1 cellular context compared by ENCODE assay signal in the genomic region with DNA sequence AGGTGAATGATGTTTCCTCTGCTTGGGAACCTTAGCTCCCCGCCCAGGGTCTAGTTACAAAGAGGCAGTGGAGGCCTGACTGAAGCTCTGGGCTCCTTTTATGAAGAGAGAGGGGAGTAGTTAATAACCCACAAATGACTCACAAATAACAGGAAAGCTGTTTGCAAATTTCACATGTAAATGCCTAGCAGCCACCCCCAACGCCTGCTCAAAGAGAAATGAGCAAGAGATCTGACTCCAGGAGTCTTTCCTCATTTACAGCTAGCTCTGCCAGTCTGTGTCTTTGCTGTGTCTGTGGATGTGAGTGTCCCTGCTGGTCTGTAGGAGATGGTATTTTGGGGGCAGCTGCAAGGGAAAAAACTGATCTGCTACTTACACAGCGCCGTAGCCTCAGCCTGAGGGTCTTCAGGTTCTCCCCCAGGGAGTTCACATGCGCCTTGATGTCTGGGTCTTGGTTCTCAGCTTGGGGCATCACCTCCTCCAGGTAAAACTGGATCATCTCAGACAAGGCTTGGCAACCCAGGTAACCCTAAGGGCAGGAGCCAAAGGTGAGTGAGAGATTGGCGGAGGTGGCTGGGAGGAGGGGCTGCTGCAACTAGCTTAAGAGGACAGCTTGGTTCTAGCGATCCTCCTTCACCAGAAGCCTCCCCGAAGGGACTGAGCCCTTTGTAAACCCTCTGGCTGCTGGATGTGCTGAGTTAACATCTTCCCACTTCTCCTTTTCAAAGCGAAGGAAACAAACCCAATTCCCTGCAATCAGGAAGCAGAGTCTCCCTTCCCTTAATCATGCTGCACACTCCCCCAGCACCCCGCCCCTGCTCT.
A peak's percentile ranks its signal among the peaks of the same experiment; 100 is the strongest.
TF ChIP-seq lines count a peak whose summit lies in the region.

TSS of gene IL19 (plus strand) at position 243 of the 822 bp plus-strand sequence. CDS start 65,890 bp downstream, outside the sequence.

TF ChIP-seq in K562, 482 proteins besides CTCF, POLR2A, EP300 and RAD21 (continued from another document):
- TF ChIP-seq, protein P1, sequence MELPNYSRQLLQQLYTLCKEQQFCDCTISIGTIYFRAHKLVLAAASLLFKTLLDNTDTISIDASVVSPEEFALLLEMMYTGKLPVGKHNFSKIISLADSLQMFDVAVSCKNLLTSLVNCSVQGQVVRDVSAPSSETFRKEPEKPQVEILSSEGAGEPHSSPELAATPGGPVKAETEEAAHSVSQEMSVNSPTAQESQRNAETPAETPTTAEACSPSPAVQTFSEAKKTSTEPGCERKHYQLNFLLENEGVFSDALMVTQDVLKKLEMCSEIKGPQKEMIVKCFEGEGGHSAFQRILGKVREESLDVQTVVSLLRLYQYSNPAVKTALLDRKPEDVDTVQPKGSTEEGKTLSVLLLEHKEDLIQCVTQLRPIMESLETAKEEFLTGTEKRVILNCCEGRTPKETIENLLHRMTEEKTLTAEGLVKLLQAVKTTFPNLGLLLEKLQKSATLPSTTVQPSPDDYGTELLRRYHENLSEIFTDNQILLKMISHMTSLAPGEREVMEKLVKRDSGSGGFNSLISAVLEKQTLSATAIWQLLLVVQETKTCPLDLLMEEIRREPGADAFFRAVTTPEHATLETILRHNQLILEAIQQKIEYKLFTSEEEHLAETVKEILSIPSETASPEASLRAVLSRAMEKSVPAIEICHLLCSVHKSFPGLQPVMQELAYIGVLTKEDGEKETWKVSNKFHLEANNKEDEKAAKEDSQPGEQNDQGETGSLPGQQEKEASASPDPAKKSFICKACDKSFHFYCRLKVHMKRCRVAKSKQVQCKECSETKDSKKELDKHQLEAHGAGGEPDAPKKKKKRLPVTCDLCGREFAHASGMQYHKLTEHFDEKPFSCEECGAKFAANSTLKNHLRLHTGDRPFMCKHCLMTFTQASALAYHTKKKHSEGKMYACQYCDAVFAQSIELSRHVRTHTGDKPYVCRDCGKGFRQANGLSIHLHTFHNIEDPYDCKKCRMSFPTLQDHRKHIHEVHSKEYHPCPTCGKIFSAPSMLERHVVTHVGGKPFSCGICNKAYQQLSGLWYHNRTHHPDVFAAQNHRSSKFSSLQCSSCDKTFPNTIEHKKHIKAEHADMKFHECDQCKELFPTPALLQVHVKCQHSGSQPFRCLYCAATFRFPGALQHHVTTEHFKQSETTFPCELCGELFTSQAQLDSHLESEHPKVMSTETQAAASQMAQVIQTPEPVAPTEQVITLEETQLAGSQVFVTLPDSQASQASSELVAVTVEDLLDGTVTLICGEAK (IDR thresholded peaks at IDR 0.05), result peak; percentile 44; the same call in 1 of the 2 replicates
- TF ChIP-seq, protein P1 (CRISPR knock-in tag; IDR thresholded peaks at IDR 0.05), result no peak
- TF ChIP-seq RCOR1 (IDR thresholded peaks at IDR 0.05; ENCODE audit: borderline replicate concordance in 1 of 2, low read depth in 2 of 2, low read length in 2 of 2), result peak in 1 of 2 experiments; percentile 57; a peak in 1 of 4 replicates
- TF ChIP-seq, protein P2, sequence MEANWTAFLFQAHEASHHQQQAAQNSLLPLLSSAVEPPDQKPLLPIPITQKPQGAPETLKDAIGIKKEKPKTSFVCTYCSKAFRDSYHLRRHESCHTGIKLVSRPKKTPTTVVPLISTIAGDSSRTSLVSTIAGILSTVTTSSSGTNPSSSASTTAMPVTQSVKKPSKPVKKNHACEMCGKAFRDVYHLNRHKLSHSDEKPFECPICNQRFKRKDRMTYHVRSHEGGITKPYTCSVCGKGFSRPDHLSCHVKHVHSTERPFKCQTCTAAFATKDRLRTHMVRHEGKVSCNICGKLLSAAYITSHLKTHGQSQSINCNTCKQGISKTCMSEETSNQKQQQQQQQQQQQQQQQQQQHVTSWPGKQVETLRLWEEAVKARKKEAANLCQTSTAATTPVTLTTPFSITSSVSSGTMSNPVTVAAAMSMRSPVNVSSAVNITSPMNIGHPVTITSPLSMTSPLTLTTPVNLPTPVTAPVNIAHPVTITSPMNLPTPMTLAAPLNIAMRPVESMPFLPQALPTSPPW (CRISPR knock-in tag; IDR thresholded peaks at IDR 0.05), result peak; percentile 45; the same call in 1 of the 2 replicates
- no peak for TF ChIP-seq HINFP (tag; conservative IDR thresholded peaks at IDR 0.05; ENCODE audit: low read depth)
- no peak for TF ChIP-seq ZNF77 (CRISPR knock-in tag; IDR thresholded peaks at IDR 0.05)
- TF ChIP-seq SETDB1 (IDR thresholded peaks at IDR 0.05; ENCODE audit: low read length), result peak; percentile 42
- peak; percentile 52; the same call in 1 of the 2 replicates for TF ChIP-seq NFE2 (IDR thresholded peaks at IDR 0.05; ENCODE audit: low read depth)
- no peak for TF ChIP-seq NR1H2 (CRISPR knock-in tag; IDR thresholded peaks at IDR 0.05)
- 0 out of 4 replicates have a peak, but pooled peaks of 1 of the 2 experiments have one; percentile 31 for TF ChIP-seq HDAC1 (IDR thresholded peaks at IDR 0.05)
